18 cellular contexts compared by ENCODE assay signal in the genomic region with DNA sequence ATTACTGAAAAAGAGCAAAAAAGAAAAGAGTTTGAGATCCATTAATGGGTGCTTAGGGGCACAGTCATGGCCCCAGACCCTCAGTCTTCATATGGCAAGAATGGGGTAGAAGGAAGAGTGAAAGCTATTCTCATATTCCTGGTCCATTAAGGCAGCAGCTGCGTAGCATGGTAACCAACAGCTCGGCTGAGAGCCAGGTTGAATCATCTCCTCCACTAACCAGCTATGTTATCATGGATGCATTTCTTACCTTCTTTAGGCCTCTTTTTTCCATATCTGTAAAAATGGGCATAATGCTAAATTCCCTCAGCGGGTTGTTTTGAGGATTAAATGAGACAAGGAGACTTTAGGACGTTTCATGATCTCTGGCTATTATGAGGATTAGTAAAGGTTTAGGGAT. TPM values are rescaled to one million over a fixed set of nuclear protein-coding genes. Genes with fewer than 3 reads are reported as not detected.
DNase-seq lines count a peak whose midpoint lies in the region; ATAC-seq, FAIRE-seq and TF ChIP-seq lines count a peak whose summit lies in the region.
"Had no signal": no experiment of that assay in that cellular context is flagged by ENCODE, and none has a peak within 500 bp of the region (broad histone marks: within the 10 kb centered on the region; RNA-seq: fewer than 3 reads in every experiment).

No MANE protein-coding gene starts in this region.

- no peak for FAIRE-seq in urothelium cell line (lab: Jason Lieb, UNC)
- FAIRE-seq: pancreas had no signal

- no peak for DNase-seq in activated CD4-positive, alpha-beta T cell treated with anti-CD3 and anti-CD28 coated beads, Interleukin-2, amount 10 ng/mL, durations not matched to agents 7 days and 5 days
- DNase-seq in activated CD4-positive, alpha-beta T cell treated with anti-CD3 and anti-CD28 coated beads for 4 hours: no peak
- DNase-seq in adrenal gland (peak in 4 of 7 donors; percentile 38 to 69 (median 46)), fibroblast of peridontal ligament (ENCODE audit: extremely low read depth) (peak; percentile 30), urothelium cell line (ENCODE audit: low spot score) (peak; percentile 62), NAMALWA (ENCODE audit: low spot score) (no peak), Right ventricle myocardium inferior (ENCODE audit: missing footprints) (no peak)
- no peak for DNase-seq in naive thymus-derived CD8-positive, alpha-beta T cell
- DNase-seq: activated CD4-positive, alpha-beta T cell treated with anti-CD3 and anti-CD28 coated beads for 1 hour; hippocampal formation; left colon; mucosa of descending colon had no signal

- 70 to 86% (median 80%) methylated on average over 4 of the region's 4 CpGs for WGBS in adrenal gland, 4 donors

- no peak for TF ChIP-seq POLR2A in adrenal gland (IDR thresholded peaks at IDR 0.05)

- TF ChIP-seq CTCF in adrenal gland (IDR thresholded peaks at IDR 0.05): no peak

- ATAC-seq in naive thymus-derived CD8-positive, alpha-beta T cell: no peak
- ATAC-seq in Right ventricle myocardium inferior: no peak
- ATAC-seq: left colon had no signal

- H3K27ac Mint-ChIP-seq in activated CD4-positive, alpha-beta T cell treated with anti-CD3 and anti-CD28 coated beads, Interleukin-2, amount 10 ng/mL, durations not matched to agents 7 days and 5 days: peak overlapping the region; percentile 80
- H3K27ac Mint-ChIP-seq in naive thymus-derived CD8-positive, alpha-beta T cell: peak overlapping the region in 4 of 10 donors; percentile 64 to 82 (median 74)
- H3K27ac Mint-ChIP-seq: CD14-positive monocyte had no signal

- H3K36me3 ChIP-seq in adrenal gland (replicated peaks in 1 of 2): no peaks in the 10 kb centered on the region

- peaks cover 15 to 17% of the 10 kb centered on the region in 2 donors for H3K4me1 ChIP-seq in adrenal gland (replicated peaks in 1 of 2)
- H3K4me1 ChIP-seq: pancreas had no signal

- H3K36me3 Mint-ChIP-seq in activated CD4-positive, alpha-beta T cell treated with anti-CD3 and anti-CD28 coated beads, Interleukin-2, amount 10 ng/mL, durations not matched to agents 7 days and 5 days (ENCODE audit: low read depth): no peaks in the 10 kb centered on the region
- peaks cover 0 to 6% (median 0%) of the 10 kb centered on the region in 3 donors for H3K36me3 Mint-ChIP-seq in naive thymus-derived CD8-positive, alpha-beta T cell
- H3K36me3 Mint-ChIP-seq: CD14-positive monocyte had no signal

- no peaks in the 10 kb centered on the region for H3K27me3 ChIP-seq in adrenal gland
- H3K27me3 ChIP-seq: pancreas had no signal

- no peaks in the 10 kb centered on the region for H3K27me3 Mint-ChIP-seq in activated CD4-positive, alpha-beta T cell treated with anti-CD3 and anti-CD28 coated beads, Interleukin-2, amount 10 ng/mL, durations not matched to agents 7 days and 5 days
- no peaks in the 10 kb centered on the region for H3K27me3 Mint-ChIP-seq in naive thymus-derived CD8-positive, alpha-beta T cell
- H3K27me3 Mint-ChIP-seq: brain had no signal

- peak overlapping the region in 4 of 5 donors; percentile 33 to 95 (median 86) for H3K27ac ChIP-seq in adrenal gland
- H3K27ac ChIP-seq: 22Rv1, HL-60 had no signal

- CTCF ChIA-PET in activated CD4-positive, alpha-beta T cell treated with anti-CD3 and anti-CD28 coated beads, Interleukin-2, amount 10 ng/mL, durations not matched to agents 7 days and 5 days (lab: Charles Lee): interaction anchor here (1.0 to 2.8 kb wide), 4 partner anchors 9 to 334 kb away, joined by 4 to 11 read pairs (median 6); no protein-coding TSS in a partner anchor

- H3K9me3 Mint-ChIP-seq in activated CD4-positive, alpha-beta T cell treated with anti-CD3 and anti-CD28 coated beads, Interleukin-2, amount 10 ng/mL, durations not matched to agents 7 days and 5 days: no peaks in the 10 kb centered on the region
- H3K9me3 Mint-ChIP-seq in naive thymus-derived CD8-positive, alpha-beta T cell: no peaks in the 10 kb centered on the region
- H3K9me3 Mint-ChIP-seq: brain, CD14-positive monocyte had no signal

- peaks cover 31% of the 10 kb centered on the region for H3K4me1 Mint-ChIP-seq in activated CD4-positive, alpha-beta T cell treated with anti-CD3 and anti-CD28 coated beads, Interleukin-2, amount 10 ng/mL, durations not matched to agents 7 days and 5 days
- peaks cover 8 to 19% (median 13%) of the 10 kb centered on the region in 4 donors for H3K4me1 Mint-ChIP-seq in naive thymus-derived CD8-positive, alpha-beta T cell

- intact Hi-C loops in adrenal gland (cut with DNase I): no loop called here
- intact Hi-C loops in Right ventricle myocardium inferior (cut with DNase I): no loop called here

- H3K4me3 ChIP-seq in adrenal gland: no peak overlapping the region
- H3K4me3 ChIP-seq: mucosa of descending colon, pancreas, skin epidermis had no signal

- no peak overlapping the region for H3K4me3 Mint-ChIP-seq in activated CD4-positive, alpha-beta T cell treated with anti-CD3 and anti-CD28 coated beads, Interleukin-2, amount 10 ng/mL, durations not matched to agents 7 days and 5 days
- H3K4me3 Mint-ChIP-seq in naive thymus-derived CD8-positive, alpha-beta T cell: peak overlapping the region in 4 of 10 donors; percentile 5 to 55 (median 44)
- H3K4me3 Mint-ChIP-seq: brain had no signal

- POLR2A ChIA-PET in activated CD4-positive, alpha-beta T cell treated with anti-CD3 and anti-CD28 coated beads, Interleukin-2, amount 10 ng/mL, durations not matched to agents 7 days and 5 days (lab: Charles Lee): no interaction called here
- POLR2A ChIA-PET in naive thymus-derived CD8-positive, alpha-beta T cell (lab: Charles Lee): interaction anchor here (0.5 to 2.5 kb wide), 4 partner anchors 8 to 98 kb away, joined by 3 to 9 read pairs (median 4); partner anchors contain the start of genes ELAPOR1 and SARS1

- no peaks in the 10 kb centered on the region for H3K9me3 ChIP-seq in adrenal gland (replicated peaks in 1 of 3)
- H3K9me3 ChIP-seq: mucosa of descending colon, pancreas had no signal

RNA-seq across cellular contexts. Expression of gene SARS1, which starts 15.0 kb away (rescaled TPM):
- 100 to 1,000 TPM; 138 to 140 TPM for total RNA-seq in activated CD4-positive, alpha-beta T cell treated with anti-CD3 and anti-CD28 coated beads, Interleukin-2, amount 10 ng/mL, durations not matched to agents 7 days and 5 days
- total RNA-seq in adrenal gland (100 to 1,000 TPM; 135 to 216 (median 152) TPM), Right ventricle myocardium inferior (97.6 TPM)
- polyA plus RNA-seq in adrenal gland: 100 to 1,000 TPM in 1 of 3 donors, 10 to 100 TPM in 2; 64.3 to 211 (median 69.0) TPM
- 100 to 1,000 TPM; 205 to 211 TPM for total RNA-seq in naive thymus-derived CD8-positive, alpha-beta T cell
- 100 to 1,000 TPM; 117 to 154 (median 127) TPM for polyA plus RNA-seq in naive thymus-derived CD8-positive, alpha-beta T cell

RNA-seq across cellular contexts. Expression of gene CELSR2, which starts 50.6 kb away (rescaled TPM):
- 1 to 10 TPM; 5.2 to 5.3 TPM for total RNA-seq in activated CD4-positive, alpha-beta T cell treated with anti-CD3 and anti-CD28 coated beads, Interleukin-2, amount 10 ng/mL, durations not matched to agents 7 days and 5 days
- total RNA-seq in adrenal gland (1 to 10 TPM; 2.8 to 9.1 (median 5.4) TPM), Right ventricle myocardium inferior (6.5 TPM)
- 1 to 10 TPM; 1.7 to 6.3 (median 1.8) TPM for polyA plus RNA-seq in adrenal gland
- 1 to 10 TPM; 5.4 to 6.8 TPM for total RNA-seq in naive thymus-derived CD8-positive, alpha-beta T cell
- polyA plus RNA-seq in naive thymus-derived CD8-positive, alpha-beta T cell: under 1 TPM; 0.20 to 0.94 (median 0.30) TPM

Comparison
In these comparisons a context has a peak if more than half of its experiments do, and no peak if none do; other contexts are left out.
1. DNase-seq: peak in adrenal gland (4 of 7), fibroblast of peridontal ligament (single experiment) and urothelium cell line (single experiment); none in activated CD4-positive, alpha-beta T cell treated with anti-CD3 and anti-CD28 coated beads, Interleukin-2, amount 10 ng/mL, durations not matched to agents 7 days and 5 days (single experiment), activated CD4-positive, alpha-beta T cell treated with anti-CD3 and anti-CD28 coated beads for 4 hours (0 of 2), naive thymus-derived CD8-positive, alpha-beta T cell (0 of 10), NAMALWA (single experiment) and Right ventricle myocardium inferior (single experiment).